ENCODE assay signal across 11 cellular contexts in genomic region chr11:82631722-82632630, GRCh38.
A peak's percentile ranks its signal among the peaks of the same experiment; 100 is the strongest.
DNase-seq lines count a peak whose midpoint lies in the region; ATAC-seq, FAIRE-seq and TF ChIP-seq lines count a peak whose summit lies in the region.
"Had no signal": no experiment of that assay in that cellular context is flagged by ENCODE, and none has a peak within 500 bp of the region (broad histone marks: within the 10 kb centered on the region; RNA-seq: fewer than 3 reads in every experiment).

No MANE protein-coding gene starts in this region.

- H3K27ac Mint-ChIP-seq in progenitor cell of endocrine pancreas: no peak overlapping the region

- H3K9me3 ChIP-seq in transverse colon: peaks cover 0 to 3% of the 10 kb centered on the region in 2 donors

- H3K4me3 Mint-ChIP-seq in progenitor cell of endocrine pancreas (ENCODE audit: low read depth): no peak overlapping the region
- H3K4me3 Mint-ChIP-seq: brain had no signal

- H3K36me3 ChIP-seq in transverse colon: no peaks in the 10 kb centered on the region

- TF ChIP-seq POLR2A in transverse colon (IDR thresholded peaks at IDR 0.05): no peak
- TF ChIP-seq POLR2A in H54 (IDR thresholded peaks at IDR 0.05; ENCODE audit: low read depth, low read length): no peak

- WGBS in transverse colon (ENCODE audit: low coverage in 1 of 2), 2 donors: 41 to 46% methylated on average over 3 to 4 of the region's 4 CpGs

- H3K27me3 Mint-ChIP-seq in progenitor cell of endocrine pancreas: no peaks in the 10 kb centered on the region

- ATAC-seq in GM18508 (IDR thresholded peaks at IDR 0.05; ENCODE audit: insufficient read depth, unreplicated experiment) (peak; percentile 88), GM21526 (IDR thresholded peaks at IDR 0.05; ENCODE audit: low FRiP score, unreplicated experiment) (peak; percentile 70), HG03196 (IDR thresholded peaks at IDR 0.05; ENCODE audit: unreplicated experiment) (peak; percentile 82)

- intact Hi-C loops in transverse colon (cut with DNase I; ENCODE audit: low total_unique reads): no loop called here

- H3K4me1 Mint-ChIP-seq in progenitor cell of endocrine pancreas (ENCODE audit: low read depth): no peaks in the 10 kb centered on the region
- H3K4me1 Mint-ChIP-seq: brain had no signal

- H3K4me3 ChIP-seq in transverse colon: no peak overlapping the region

- no peaks in the 10 kb centered on the region for H3K27me3 ChIP-seq in transverse colon

- no peak for TF ChIP-seq CTCF in transverse colon (IDR thresholded peaks at IDR 0.05)
- no peak for TF ChIP-seq CTCF in progenitor cell of endocrine pancreas (IDR thresholded peaks at IDR 0.05; ENCODE audit: unreplicated experiment)

- H3K9me3 Mint-ChIP-seq in progenitor cell of endocrine pancreas (ENCODE audit: low read depth): peaks cover 15% of the 10 kb centered on the region

- in situ Hi-C loops in transverse colon (cut with MboI; ENCODE audit: low pct_ligation_motif_present in 1 of 4, low pct_unique_long_range_greater_than_20kb in 1 of 4, low sequenced_read_pairs in 3 of 4): no loop called here

- TF ChIP-seq EP300 in transverse colon (IDR thresholded peaks at IDR 0.05; ENCODE audit: low read depth): no peak

- no peak for FAIRE-seq in H54 (lab: Jason Lieb, UNC)

- H3K27ac ChIP-seq in transverse colon: no peak overlapping the region

- DNase-seq in foreskin melanocyte: peak; percentile 54
- no peak for DNase-seq in transverse colon
- DNase-seq in progenitor cell of endocrine pancreas (ENCODE audit: low spot score, unreplicated experiment): no peak
- DNase-seq in AG08395 (ENCODE audit: low spot score): no peak
- DNase-seq in H54 (ENCODE audit: insufficient read length, low spot score): no peak
- DNase-seq: DMS53, NCI-H524 treated with DMSO at 0.1 percent for 48 hours had no signal

- H3K36me3 Mint-ChIP-seq in progenitor cell of endocrine pancreas (ENCODE audit: insufficient read depth): no peaks in the 10 kb centered on the region
- H3K36me3 Mint-ChIP-seq: brain had no signal

- no peaks in the 10 kb centered on the region for H3K4me1 ChIP-seq in transverse colon
